ENCODE assay signal across 33 cellular contexts in the genomic region with DNA sequence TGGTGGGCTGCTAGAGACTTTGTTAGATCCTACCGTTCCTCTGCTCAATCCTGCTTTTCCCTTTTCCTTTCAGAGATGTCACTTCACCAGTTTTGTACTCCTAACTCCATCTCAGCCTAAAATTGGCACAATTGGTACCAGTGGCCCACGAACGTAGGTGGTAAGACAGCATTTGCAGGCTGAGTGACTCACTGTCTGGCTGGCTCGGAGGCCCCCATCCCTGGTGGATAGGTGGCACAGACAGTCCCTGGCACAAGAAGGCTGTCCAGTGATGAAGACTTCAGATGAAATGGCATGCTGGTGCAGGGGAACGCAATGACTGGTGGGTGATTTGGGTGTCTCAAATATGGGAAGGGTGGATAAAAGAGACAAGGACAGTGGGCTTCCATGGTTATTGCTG. TPM values are rescaled to one million over a fixed set of nuclear protein-coding genes. Genes with fewer than 3 reads are reported as not detected.
"Had no signal": no experiment of that assay in that cellular context is flagged by ENCODE, and none has a peak within 500 bp of the region (broad histone marks: within the 10 kb centered on the region; RNA-seq: fewer than 3 reads in every experiment).

No MANE protein-coding gene starts in this region.

- H3K9me3 Mint-ChIP-seq: activated naive CD8-positive, alpha-beta T cell treated with anti-CD3 and anti-CD28 coated beads, Interleukin-2, amount 50 U/mL, for 24 hours; activated T-cell treated with anti-CD3 and anti-CD28 coated beads, Interleukin-2, amount 50 U/mL, for 24 hours; activated T-helper 2 cell treated with anti-CD3 and anti-CD28 coated beads, Interferon-gamma antibody, Interleukin-2, Interleukin-4, amounts not matched to agents 10 μg/mL and 5 μg/mL and 100 μg/mL, durations not matched to agents 14 hours and 24 hours and 36 hours; T-helper 1 cell treated with Interleukin-12 subunit alpha and Interleukin-12 subunit beta and Interleukin-4 antibody, amounts not matched to agents 30 μg/mL and 1 μg/mL, for 36 hours; T-helper 2 cell treated with Interferon-gamma antibody and Interleukin-4, amounts not matched to agents 5 μg/mL and 100 μg/mL, for 36 hours had no signal

- H3K9me2 ChIP-seq: SK-N-SH had no signal

- H3K4me1 ChIP-seq: Peyer's patch had no signal

- H3K4me3 ChIP-seq: cardiac muscle cell, MG63, Peyer's patch, SJSA1 had no signal

- H3K27ac Mint-ChIP-seq: activated CD4-positive, alpha-beta T cell treated with anti-CD3 and anti-CD28 coated beads, Interleukin-2, amount 10 ng/mL, durations not matched to agents 7 days and 5 days; activated CD8-positive, alpha-beta T cell treated with anti-CD3 and anti-CD28 coated beads, Interleukin-2, amount 10 ng/mL, durations not matched to agents 7 days and 5 days; activated naive CD8-positive, alpha-beta T cell; activated naive CD8-positive, alpha-beta T cell treated with anti-CD3 and anti-CD28 coated beads, Interleukin-2, amount 50 U/mL, for 24 hours; activated T-cell treated with anti-CD3 and anti-CD28 coated beads, Interleukin-2, amount 50 U/mL, for 24 hours; activated T-helper 2 cell treated with anti-CD3 and anti-CD28 coated beads, Interferon-gamma antibody, Interleukin-2, Interleukin-4, amounts not matched to agents 10 μg/mL and 5 μg/mL and 100 μg/mL, durations not matched to agents 14 hours and 24 hours and 36 hours; T-helper 1 cell treated with Interleukin-12 subunit alpha and Interleukin-12 subunit beta and Interleukin-4 antibody, amounts not matched to agents 30 μg/mL and 1 μg/mL, for 36 hours; T-helper 2 cell treated with Interferon-gamma antibody and Interleukin-4, amounts not matched to agents 5 μg/mL and 100 μg/mL, for 36 hours had no signal

- H3K27me3 Mint-ChIP-seq: activated CD4-positive, alpha-beta T cell treated with anti-CD3 and anti-CD28 coated beads, Interleukin-2, amount 10 ng/mL, durations not matched to agents 7 days and 5 days; activated naive CD8-positive, alpha-beta T cell; activated naive CD8-positive, alpha-beta T cell treated with anti-CD3 and anti-CD28 coated beads, Interleukin-2, amount 50 U/mL, for 24 hours; activated T-cell treated with anti-CD3 and anti-CD28 coated beads, Interleukin-2, amount 50 U/mL, for 24 hours had no signal

- H3K27ac ChIP-seq: cardiac muscle cell, Peyer's patch, SJSA1 had no signal

- H3K27me3 ChIP-seq: cardiac muscle cell, MG63, Peyer's patch, SJSA1 had no signal

- H3K4me2 ChIP-seq: SK-N-SH had no signal

- ATAC-seq: activated CD8-positive, alpha-beta T cell treated with anti-CD3 and anti-CD28 coated beads, Interleukin-2, amount 10 ng/mL, durations not matched to agents 7 days and 5 days; activated naive CD8-positive, alpha-beta T cell treated with anti-CD3 and anti-CD28 coated beads, Interleukin-2, amount 50 U/mL, for 24 hours; PC-3 had no signal

- H3K4me3 Mint-ChIP-seq: activated CD4-positive, alpha-beta T cell treated with anti-CD3 and anti-CD28 coated beads, Interleukin-2, amount 10 ng/mL, durations not matched to agents 7 days and 5 days; activated CD8-positive, alpha-beta T cell treated with anti-CD3 and anti-CD28 coated beads, Interleukin-2, amount 10 ng/mL, durations not matched to agents 7 days and 5 days; activated naive CD8-positive, alpha-beta T cell; activated naive CD8-positive, alpha-beta T cell treated with anti-CD3 and anti-CD28 coated beads, Interleukin-2, amount 50 U/mL, for 24 hours; activated T-cell treated with anti-CD3 and anti-CD28 coated beads, Interleukin-2, amount 50 U/mL, for 24 hours; T-helper 1 cell treated with Interleukin-12 subunit alpha and Interleukin-12 subunit beta and Interleukin-4 antibody, amounts not matched to agents 30 μg/mL and 1 μg/mL, for 36 hours; T-helper 2 cell treated with Interferon-gamma antibody and Interleukin-4, amounts not matched to agents 5 μg/mL and 100 μg/mL, for 36 hours had no signal

- DNase-seq: activated CD4-positive, alpha-beta T cell treated with anti-CD3 and anti-CD28 coated beads, Interleukin-2, amount 10 ng/mL, durations not matched to agents 7 days and 5 days; activated CD4-positive, alpha-beta T cell treated with anti-CD3 and anti-CD28 coated beads, Interleukin-2, amount 50 U/mL, for 48 hours; activated CD8-positive, alpha-beta T cell treated with anti-CD3 and anti-CD28 coated beads, Interleukin-2, amount 10 ng/mL, durations not matched to agents 7 days and 5 days; activated gamma-delta T cell; activated naive CD4-positive, alpha-beta T cell treated with Interleukin-2 at 50 U/mL for 16 hours; activated naive CD8-positive, alpha-beta T cell treated with anti-CD3 and anti-CD28 coated beads, Interleukin-2, amount 50 U/mL, for 24 hours; activated T-cell treated with anti-CD3 and anti-CD28 coated beads, Interleukin-2, amount 50 U/mL, for 24 hours; aorta; Kasumi-1; KG1; MG63; NCI-H1048; NCI-H1105 treated with DMSO at 0.1 percent for 48 hours; NCI-H1436; NCI-H1694 treated with DMSO at 0.1 percent for 48 hours; NCI-H2029; NCI-H2107; NCI-H2171; NCI-H510A; NCI-H526; NCI-H748 treated with DMSO at 0.1 percent for 48 hours; NK-92 treated with Interleukin-12 subunit alpha and Interleukin-12 subunit beta, amount 100 ng/mL, for 24 hours; PC-3; Peyer's patch; RPMI8226; SHP77 treated with DMSO at 0.1 percent for 48 hours; SK-N-SH had no signal

RNA-seq across cellular contexts. Expression of gene SMIM28, which starts 37.4 kb away (rescaled TPM):
- total RNA-seq: activated CD4-positive, alpha-beta T cell treated with anti-CD3 and anti-CD28 coated beads, Interleukin-2, amount 10 ng/mL, durations not matched to agents 7 days and 5 days; activated CD8-positive, alpha-beta T cell treated with anti-CD3 and anti-CD28 coated beads, Interleukin-2, amount 10 ng/mL, durations not matched to agents 7 days and 5 days; activated T-helper 2 cell treated with anti-CD3 and anti-CD28 coated beads, Interferon-gamma antibody, Interleukin-2, Interleukin-4, amounts not matched to agents 10 μg/mL and 5 μg/mL and 100 μg/mL, durations not matched to agents 14 hours and 24 hours and 36 hours; aorta; cardiac muscle cell; PC-3; Peyer's patch; SJSA1 had no signal
- polyA plus RNA-seq: aorta, cardiac muscle cell, SK-N-SH had no signal
